ENCODE assay signal across 12 cellular contexts in genomic region chr6:100230115-100230975, GRCh38.
A peak's percentile ranks its signal among the peaks of the same experiment; 100 is the strongest.
DNase-seq lines count a peak whose midpoint lies in the region; ATAC-seq and TF ChIP-seq lines count a peak whose summit lies in the region.
"Had no signal": no experiment of that assay in that cellular context is flagged by ENCODE, and none has a peak within 500 bp of the region (broad histone marks: within the 10 kb centered on the region; RNA-seq: fewer than 3 reads in every experiment).

No MANE protein-coding gene starts in this region.

- TF ChIP-seq CTCF in glutamatergic neuron (IDR thresholded peaks at IDR 0.05; ENCODE audit: partially characterized antibody, unreplicated experiment), result no peak

- no peaks in the 10 kb centered on the region for H3K4me1 Mint-ChIP-seq in activated T-cell treated with anti-CD3 and anti-CD28 coated beads, Interleukin-2, amount 50 U/mL, for 72 hours (ENCODE audit: low read depth)
- H3K4me1 Mint-ChIP-seq in glutamatergic neuron (ENCODE audit: low read depth, unreplicated experiment), result peaks cover 25% of the 10 kb centered on the region
- H3K4me1 Mint-ChIP-seq in stimulated activated effector memory CD8-positive, alpha-beta T cell treated with anti-CD3 and anti-CD28 coated beads, Interleukin-12 subunit alpha, Interleukin-12 subunit beta, amount 100 ng/mL, for 72 hours, result peaks cover 20% of the 10 kb centered on the region

- H3K4me3 Mint-ChIP-seq in activated T-cell treated with anti-CD3 and anti-CD28 coated beads, Interleukin-2, amount 50 U/mL, for 72 hours, result peak overlapping the region; percentile 21 to 79
- peak overlapping the region; percentile 86 for H3K4me3 Mint-ChIP-seq in glutamatergic neuron (ENCODE audit: unreplicated experiment)
- peak overlapping the region; percentile 49 for H3K4me3 Mint-ChIP-seq in stimulated activated effector memory CD8-positive, alpha-beta T cell treated with anti-CD3 and anti-CD28 coated beads, Interleukin-12 subunit alpha, Interleukin-12 subunit beta, amount 100 ng/mL, for 72 hours
- H3K4me3 Mint-ChIP-seq: activated naive CD4-positive, alpha-beta T cell treated with anti-CD3 and anti-CD28 coated beads for 36 hours had no signal

- H3K36me3 Mint-ChIP-seq in activated T-cell treated with anti-CD3 and anti-CD28 coated beads, Interleukin-2, amount 50 U/mL, for 72 hours (ENCODE audit: insufficient read depth in 2 of 2), result no peaks in the 10 kb centered on the region
- H3K36me3 Mint-ChIP-seq in glutamatergic neuron (ENCODE audit: unreplicated experiment), result no peaks in the 10 kb centered on the region
- H3K36me3 Mint-ChIP-seq in stimulated activated effector memory CD8-positive, alpha-beta T cell treated with anti-CD3 and anti-CD28 coated beads, Interleukin-12 subunit alpha, Interleukin-12 subunit beta, amount 100 ng/mL, for 72 hours, result no peaks in the 10 kb centered on the region
- H3K36me3 Mint-ChIP-seq: memory B cell had no signal

- peak overlapping the region; percentile 83 for H3K27ac Mint-ChIP-seq in activated T-cell treated with anti-CD3 and anti-CD28 coated beads, Interleukin-2, amount 50 U/mL, for 72 hours
- H3K27ac Mint-ChIP-seq in glutamatergic neuron (ENCODE audit: unreplicated experiment), result peak overlapping the region; percentile 98
- H3K27ac Mint-ChIP-seq in stimulated activated effector memory CD8-positive, alpha-beta T cell treated with anti-CD3 and anti-CD28 coated beads, Interleukin-12 subunit alpha, Interleukin-12 subunit beta, amount 100 ng/mL, for 72 hours, result peak overlapping the region; percentile 68
- H3K27ac Mint-ChIP-seq: activated naive CD4-positive, alpha-beta T cell treated with anti-CD3 and anti-CD28 coated beads for 36 hours had no signal

- ATAC-seq in activated T-cell treated with anti-CD3 and anti-CD28 coated beads, Interleukin-2, amount 50 U/mL, for 72 hours (replicated peaks in 1 of 2), result peak; percentile 10 to 43
- peak; percentile 69 for ATAC-seq in stimulated activated effector memory CD8-positive, alpha-beta T cell treated with anti-CD3 and anti-CD28 coated beads, Interleukin-12 subunit alpha, Interleukin-12 subunit beta, amount 100 ng/mL, for 72 hours

- DNase-seq in activated T-cell treated with anti-CD3 and anti-CD28 coated beads, Interleukin-2, amount 50 U/mL, for 72 hours, result no peak
- no peak for DNase-seq in activated T-cell treated with anti-CD3 and anti-CD28 coated beads, Interleukin-2, amount 50 U/mL, for 48 hours
- DNase-seq in SHP77 treated with DMSO at 0.1 percent for 48 hours (lab: John Stamatoyannopoulos, UW) (peak; percentile 30), glutamatergic neuron (no peak), iPS-NIHi7 (ENCODE audit: extremely low spot score) (no peak), kidney glomerular epithelial cell (lab: John Stamatoyannopoulos, UW) (no peak), superior temporal gyrus (ENCODE audit: extremely low spot score) (no peak)
- no peak for DNase-seq in stimulated activated effector memory CD8-positive, alpha-beta T cell treated with anti-CD3 and anti-CD28 coated beads, Interleukin-12 subunit alpha, Interleukin-12 subunit beta, amount 100 ng/mL, for 72 hours (ENCODE audit: low spot score in 2 of 2)
- DNase-seq: activated naive CD4-positive, alpha-beta T cell treated with anti-CD3 and anti-CD28 coated beads for 36 hours; stimulated activated naive CD4-positive, alpha-beta T cell; uterus had no signal

- H3K27me3 Mint-ChIP-seq in activated T-cell treated with anti-CD3 and anti-CD28 coated beads, Interleukin-2, amount 50 U/mL, for 72 hours (ENCODE audit: low read depth), result peaks cover 23% of the 10 kb centered on the region
- peaks cover 3% of the 10 kb centered on the region for H3K27me3 Mint-ChIP-seq in glutamatergic neuron (ENCODE audit: unreplicated experiment)

- H3K9me3 Mint-ChIP-seq in activated T-cell treated with anti-CD3 and anti-CD28 coated beads, Interleukin-2, amount 50 U/mL, for 72 hours, result no peaks in the 10 kb centered on the region
- H3K9me3 Mint-ChIP-seq in glutamatergic neuron (ENCODE audit: unreplicated experiment), result peaks cover 8% of the 10 kb centered on the region
- H3K9me3 Mint-ChIP-seq in stimulated activated effector memory CD8-positive, alpha-beta T cell treated with anti-CD3 and anti-CD28 coated beads, Interleukin-12 subunit alpha, Interleukin-12 subunit beta, amount 100 ng/mL, for 72 hours, result no peaks in the 10 kb centered on the region
- H3K9me3 Mint-ChIP-seq: activated naive CD4-positive, alpha-beta T cell treated with anti-CD3 and anti-CD28 coated beads for 36 hours; memory B cell had no signal
